Comparison of ENCODE assay signal across 10 cellular contexts in genomic region chr12:82209533-82209932, GRCh38.
"Had no signal": no experiment of that assay in that cellular context is flagged by ENCODE, and none has a peak within 500 bp of the region (broad histone marks: within the 10 kb centered on the region; RNA-seq: fewer than 3 reads in every experiment).

No MANE protein-coding gene starts in this region.

- ATAC-seq: HCT116, HepG2 had no signal

- H3K36me3 ChIP-seq: HAP-1 had no signal

- H3K4me3 ChIP-seq: GM23248, HAP-1 had no signal

- H3K27ac Mint-ChIP-seq: HFFc6, IgD-negative memory B cell had no signal

- H3K36me3 Mint-ChIP-seq: IgD-negative memory B cell had no signal

- H3K9ac ChIP-seq: GM23248 had no signal

- H3K4me1 ChIP-seq: HAP-1 had no signal

- H3K27me3 Mint-ChIP-seq: IgD-negative memory B cell had no signal

- H3K27ac ChIP-seq: GM23248, HL-60 had no signal

- H3K4me3 Mint-ChIP-seq: HFFc6 had no signal

- H2AFZ ChIP-seq: GM23248 had no signal

- H3K9me3 ChIP-seq: HAP-1 had no signal

- DNase-seq: GM23248, GOT3, H7, HFFc6, KBM-7 had no signal
